ENCODE assay signal across 8 cellular contexts in the genomic region with DNA sequence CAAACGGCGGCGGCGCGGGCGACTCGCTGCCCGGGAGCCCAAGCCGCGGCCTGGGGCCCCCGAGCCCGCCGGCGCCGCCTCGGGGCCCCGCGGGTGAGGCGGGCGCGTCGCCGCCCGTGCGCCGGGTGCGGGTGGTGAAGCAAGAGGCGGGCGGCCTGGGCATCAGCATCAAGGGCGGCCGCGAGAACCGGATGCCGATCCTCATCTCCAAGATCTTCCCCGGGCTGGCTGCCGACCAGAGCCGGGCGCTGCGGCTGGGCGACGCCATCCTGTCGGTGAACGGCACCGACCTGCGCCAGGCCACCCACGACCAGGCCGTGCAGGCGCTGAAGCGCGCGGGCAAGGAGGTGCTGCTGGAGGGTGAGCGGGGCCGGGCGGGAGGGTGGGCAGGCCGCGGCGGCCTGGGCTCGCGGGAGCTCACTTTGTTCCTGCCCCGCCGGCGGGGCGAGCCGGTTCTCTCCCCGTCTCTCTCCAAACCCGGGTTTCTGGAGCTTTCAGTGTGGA. TPM values are rescaled to one million over a fixed set of nuclear protein-coding genes. Genes with fewer than 3 reads are reported as not detected.
DNase-seq lines count a peak whose midpoint lies in the region; ATAC-seq and TF ChIP-seq lines count a peak whose summit lies in the region.

No MANE protein-coding gene starts in this region.

- no peaks in the 10 kb centered on the region for H3K27me3 Mint-ChIP-seq in activated CD4-positive, alpha-beta T cell treated with anti-CD3 and anti-CD28 coated beads, Interleukin-2, amount 10 ng/mL, durations not matched to agents 24 days and 14 days

- WGBS in lung, 2 donors, result 0% methylated on average over 44 to 66 of the region's 66 CpGs

- DNase-seq in COLO668 (lab: John Stamatoyannopoulos, UW; ENCODE audit: unreplicated experiment) (peak; percentile 78), dorsolateral prefrontal cortex (peak in 8 of 10 donors; percentile 28 to 68 (median 46)), lung (ENCODE audit: low spot score) (no peak), NCI-H2196 treated with DMSO at 0.1 percent for 48 hours (lab: John Stamatoyannopoulos, UW; ENCODE audit: unreplicated experiment) (no peak)
- peak; percentile 85 for DNase-seq in activated CD4-positive, alpha-beta T cell treated with anti-CD3 and anti-CD28 coated beads, Interleukin-2, amount 10 ng/mL, durations not matched to agents 24 days and 14 days
- peak; percentile 17 to 35 for DNase-seq in stimulated activated CD8-positive, alpha-beta memory T cell treated with anti-CD3 and anti-CD28 coated beads, Interleukin-2, amount 100 ng/mL, for 48 hours (ENCODE audit: low read depth in 2 of 2)

- H3K27ac Mint-ChIP-seq in activated CD4-positive, alpha-beta T cell treated with anti-CD3 and anti-CD28 coated beads, Interleukin-2, amount 10 ng/mL, durations not matched to agents 24 days and 14 days, result peak overlapping the region; percentile 84

- no peaks in the 10 kb centered on the region for H3K27me3 ChIP-seq in HUES6 (ENCODE audit: control insufficient read depth, insufficient read depth, low read length)
- H3K27me3 ChIP-seq in dorsolateral prefrontal cortex, result no peaks in the 10 kb centered on the region
- no peaks in the 10 kb centered on the region for H3K27me3 ChIP-seq in lung (ENCODE audit: control insufficient read depth, insufficient read depth)

- H3K36me3 Mint-ChIP-seq in activated CD4-positive, alpha-beta T cell treated with anti-CD3 and anti-CD28 coated beads, Interleukin-2, amount 10 ng/mL, durations not matched to agents 24 days and 14 days (ENCODE audit: low read depth), result peaks cover 22% of the 10 kb centered on the region

- H3K9ac ChIP-seq in HUES6 (ENCODE audit: low read length), result peak overlapping the region; percentile 88

- intact Hi-C loops in activated CD4-positive, alpha-beta T cell treated with anti-CD3 and anti-CD28 coated beads, Interleukin-2, amount 10 ng/mL, durations not matched to agents 24 days and 14 days (cut with micrococcal nuclease), result loop anchor here (1.0 to 5.0 kb wide), 3 partner anchors 17 to 124 kb away; a partner anchor contains a TSS
- intact Hi-C loops in dorsolateral prefrontal cortex (cut with DNase I), result loop anchor here in 1 of 2 donors (5.0 kb wide), 1 partner anchor 125 kb away; a partner anchor contains a TSS

- peak overlapping the region; percentile 95 for H3K4me3 Mint-ChIP-seq in activated CD4-positive, alpha-beta T cell treated with anti-CD3 and anti-CD28 coated beads, Interleukin-2, amount 10 ng/mL, durations not matched to agents 24 days and 14 days

- peaks cover 19% of the 10 kb centered on the region for H3K4me1 ChIP-seq in HUES6 (ENCODE audit: control insufficient read depth, insufficient read depth, low read length)
- H3K4me1 ChIP-seq in lung (ENCODE audit: control insufficient read depth in 2 of 2, insufficient read depth in 2 of 2, low read length in 2 of 2), result peaks cover 4 to 5% of the 10 kb centered on the region in 2 donors

- H3K4me1 Mint-ChIP-seq in activated CD4-positive, alpha-beta T cell treated with anti-CD3 and anti-CD28 coated beads, Interleukin-2, amount 10 ng/mL, durations not matched to agents 24 days and 14 days, result peaks cover 45% of the 10 kb centered on the region

- ATAC-seq in GM19467 (IDR thresholded peaks at IDR 0.05; ENCODE audit: unreplicated experiment) (peak; percentile 26), lung (ENCODE audit: insufficient read depth, low FRiP score) (peak; percentile 23)

- H3K36me3 ChIP-seq in HUES6 (ENCODE audit: control insufficient read depth, insufficient read depth, low read length) (no peaks in the 10 kb centered on the region), lung (ENCODE audit: control insufficient read depth in 2 of 2, insufficient read depth in 2 of 2, low read length in 2 of 2) (no peaks in the 10 kb centered on the region)

- H3K4me3 ChIP-seq in HUES6 (ENCODE audit: low read depth, low read length) (peak overlapping the region; percentile 70), dorsolateral prefrontal cortex (peak overlapping the region; percentile 58 to 90 (median 81)), lung (peak overlapping the region; percentile 96)

- H3K27ac ChIP-seq in HUES6 (ENCODE audit: low read depth, low read length), result peak overlapping the region; percentile 64; the same call in 1 of the 2 replicates
- H3K27ac ChIP-seq in dorsolateral prefrontal cortex, result peak overlapping the region in 55 of 59 donors; percentile 23 to 90 (median 78)
- peak overlapping the region; percentile 90 to 99 for H3K27ac ChIP-seq in lung (ENCODE audit: low read depth in 1 of 2, low read length in 1 of 2)

- H3K9me3 Mint-ChIP-seq in activated CD4-positive, alpha-beta T cell treated with anti-CD3 and anti-CD28 coated beads, Interleukin-2, amount 10 ng/mL, durations not matched to agents 24 days and 14 days, result no peaks in the 10 kb centered on the region

- no peak for TF ChIP-seq CTCF in dorsolateral prefrontal cortex (IDR thresholded peaks at IDR 0.05 in 54 of 56, conservative IDR thresholded peaks at IDR 0.05 in 2 of 56; ENCODE audit: low read depth in 1 of 56, partially characterized antibody in 56 of 56)
- TF ChIP-seq CTCF in lung (IDR thresholded peaks at IDR 0.05; ENCODE audit: control extremely low read depth, extremely low read depth), result no peak

- H3K9me3 ChIP-seq in HUES6 (ENCODE audit: control insufficient read depth, insufficient read depth, low read depth, low read length), result no peaks in the 10 kb centered on the region
- no peaks in the 10 kb centered on the region for H3K9me3 ChIP-seq in lung (ENCODE audit: control insufficient read depth in 2 of 2, insufficient read depth in 1 of 2, low read length in 1 of 2)

RNA-seq across cellular contexts. Expression of a gene that starts 0.5 kb away (rescaled TPM):
- 21.4 and 23.3 TPM in 2 replicates for total RNA-seq in activated CD4-positive, alpha-beta T cell treated with anti-CD3 and anti-CD28 coated beads, Interleukin-2, amount 10 ng/mL, durations not matched to agents 24 days and 14 days
- total RNA-seq in dorsolateral prefrontal cortex, result 10 to 100 TPM; 24.5 to 81.3 (median 36.6) TPM
- 10 to 100 TPM; 32.5 to 42.8 TPM for total RNA-seq in lung
- 1 to 10 TPM; 4.5 to 5.8 TPM for polyA plus RNA-seq in lung

RNA-seq across cellular contexts. Expression of a gene that starts 55.0 kb away (rescaled TPM):
- 126 and 131 TPM in 2 replicates for total RNA-seq in activated CD4-positive, alpha-beta T cell treated with anti-CD3 and anti-CD28 coated beads, Interleukin-2, amount 10 ng/mL, durations not matched to agents 24 days and 14 days
- 10 to 100 TPM; 24.8 to 57.1 (median 40.2) TPM for total RNA-seq in dorsolateral prefrontal cortex
- 10 to 100 TPM; 18.1 to 34.5 TPM for total RNA-seq in lung
- polyA plus RNA-seq in lung, result 10 to 100 TPM; 21.4 to 30.5 TPM

RNA-seq across cellular contexts. Expression of a gene that starts 55.1 kb away (rescaled TPM):
- total RNA-seq in activated CD4-positive, alpha-beta T cell treated with anti-CD3 and anti-CD28 coated beads, Interleukin-2, amount 10 ng/mL, durations not matched to agents 24 days and 14 days, result 124 and 138 TPM in 2 replicates
- total RNA-seq in dorsolateral prefrontal cortex, result 10 to 100 TPM; 40.8 to 90.1 (median 64.5) TPM
- 100 to 1,000 TPM in 1 of 2 donors, 10 to 100 TPM in 1; 92.5 to 101 TPM for total RNA-seq in lung
- polyA plus RNA-seq in lung, result 10 to 100 TPM; 26.0 to 70.5 TPM

Comparison
In these comparisons a context has a peak if more than half of its experiments do, and no peak if none do; other contexts are left out.
1. DNase-seq: peak in COLO668 (single experiment), activated CD4-positive, alpha-beta T cell treated with anti-CD3 and anti-CD28 coated beads, Interleukin-2, amount 10 ng/mL, durations not matched to agents 24 days and 14 days (single experiment), dorsolateral prefrontal cortex (8 of 10) and stimulated activated CD8-positive, alpha-beta memory T cell treated with anti-CD3 and anti-CD28 coated beads, Interleukin-2, amount 100 ng/mL, for 48 hours (2 of 2); none in lung (single experiment) and NCI-H2196 treated with DMSO at 0.1 percent for 48 hours (single experiment).
2. Peak in every context shown above with its lines, with median percentiles within 50 percentile points of each other: H3K27ac ChIP-seq and H3K4me3 ChIP-seq.